ENCODE assay signal across 1 cellular context in the genomic region with DNA sequence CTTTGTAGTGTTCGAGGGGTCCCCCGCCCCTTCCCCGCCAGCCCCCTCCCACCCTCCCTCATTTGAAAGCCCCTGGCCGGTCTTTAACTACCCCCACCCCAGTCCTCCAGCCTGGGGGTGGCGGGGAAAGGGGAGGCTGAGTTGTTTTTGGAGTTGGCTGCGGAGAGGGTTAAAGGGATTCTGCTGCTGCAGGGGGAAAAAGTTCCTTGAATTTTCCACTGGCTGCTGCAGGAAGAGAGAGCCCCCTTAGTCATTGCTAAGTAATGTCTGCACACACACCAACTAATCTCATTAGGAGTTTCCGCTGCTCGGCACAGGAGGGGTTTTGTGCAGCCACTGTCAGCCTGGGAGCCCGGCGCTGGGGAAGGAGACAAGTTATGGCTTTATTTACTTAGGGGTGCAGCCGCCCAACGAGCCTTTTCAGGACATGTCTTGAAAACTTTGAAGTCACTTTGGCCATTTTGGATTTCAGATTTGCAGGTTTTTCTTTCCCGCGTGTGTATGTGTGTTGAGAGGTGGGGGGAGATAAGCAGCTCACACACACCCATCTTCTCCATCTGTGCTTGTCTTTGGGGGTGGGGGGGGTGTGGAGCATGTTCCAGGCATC.
TF ChIP-seq lines count a peak whose summit lies in the region.

No MANE protein-coding gene starts in this region.

TF ChIP-seq in HCT116, 20 proteins besides CTCF, POLR2A, EP300 and RAD21 (continued from another document):
- TF ChIP-seq, protein P1, sequence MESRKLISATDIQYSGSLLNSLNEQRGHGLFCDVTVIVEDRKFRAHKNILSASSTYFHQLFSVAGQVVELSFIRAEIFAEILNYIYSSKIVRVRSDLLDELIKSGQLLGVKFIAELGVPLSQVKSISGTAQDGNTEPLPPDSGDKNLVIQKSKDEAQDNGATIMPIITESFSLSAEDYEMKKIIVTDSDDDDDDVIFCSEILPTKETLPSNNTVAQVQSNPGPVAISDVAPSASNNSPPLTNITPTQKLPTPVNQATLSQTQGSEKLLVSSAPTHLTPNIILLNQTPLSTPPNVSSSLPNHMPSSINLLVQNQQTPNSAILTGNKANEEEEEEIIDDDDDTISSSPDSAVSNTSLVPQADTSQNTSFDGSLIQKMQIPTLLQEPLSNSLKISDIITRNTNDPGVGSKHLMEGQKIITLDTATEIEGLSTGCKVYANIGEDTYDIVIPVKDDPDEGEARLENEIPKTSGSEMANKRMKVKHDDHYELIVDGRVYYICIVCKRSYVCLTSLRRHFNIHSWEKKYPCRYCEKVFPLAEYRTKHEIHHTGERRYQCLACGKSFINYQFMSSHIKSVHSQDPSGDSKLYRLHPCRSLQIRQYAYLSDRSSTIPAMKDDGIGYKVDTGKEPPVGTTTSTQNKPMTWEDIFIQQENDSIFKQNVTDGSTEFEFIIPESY (IDR thresholded peaks at IDR 0.05; ENCODE audit: extremely low read depth, insufficient replicate concordance, low read length), result no peak
- no peak for TF ChIP-seq YY1 (IDR thresholded peaks at IDR 0.05; ENCODE audit: extremely low read depth, insufficient replicate concordance, low read depth, low read length)
TF ChIP-seq in HCT116: peak in this region for 3.
